ENCODE assay signal across 17 cellular contexts in genomic region chr6:104953410-104953953, GRCh38. TPM values are rescaled to one million over a fixed set of nuclear protein-coding genes. Genes with fewer than 3 reads are reported as not detected.
DNase-seq lines count a peak whose midpoint lies in the region; ATAC-seq and TF ChIP-seq lines count a peak whose summit lies in the region.
"Had no signal": no experiment of that assay in that cellular context is flagged by ENCODE, and none has a peak within 500 bp of the region (broad histone marks: within the 10 kb centered on the region; RNA-seq: fewer than 3 reads in every experiment).

No MANE protein-coding gene starts in this region.

- WGBS in H9 (ENCODE audit: extremely low coverage, insufficient read length, low lambda C conversion rate): no CpG with 5 or more reads among the region's 20 CpGs
- WGBS in stomach, 5 donors: 4 to 10% (median 8%) methylated on average over 20 of the region's 20 CpGs

- H3K4me1 ChIP-seq in H9 (ENCODE audit: insufficient read depth, low read length) (peaks cover 2% of the 10 kb centered on the region; the same call in 1 of the 2 replicates), neuron (ENCODE audit: insufficient read depth, low read length) (peaks cover 45% of the 10 kb centered on the region), stomach (peaks cover 0 to 10% (median 4%) of the 10 kb centered on the region in 4 donors)

- H3K14ac ChIP-seq in H9 (ENCODE audit: insufficient read depth, low read length): peak overlapping the region; percentile 99; the same call in 1 of the 2 replicates

- peak overlapping the region; percentile 87 for H4K5ac ChIP-seq in H9 (ENCODE audit: insufficient read length, low read depth, low read length)

- H3K4me1 Mint-ChIP-seq in H9 (peaks cover 57 to 64% of the 10 kb centered on the region in 2 experiments), glutamatergic neuron (ENCODE audit: low read depth, unreplicated experiment) (peaks cover 37% of the 10 kb centered on the region)

- H3K27ac ChIP-seq in H9 (ENCODE audit: insufficient read length, low read depth, low read length) (peak overlapping the region; percentile 99), stomach (no peak overlapping the region)
- H3K27ac ChIP-seq: left ventricle myocardium inferior, sigmoid colon had no signal

- intact Hi-C loops in stomach (cut with DNase I; ENCODE audit: low total_unique reads): no loop called here

- H3K4me2 ChIP-seq in H9 (ENCODE audit: insufficient read depth, insufficient read length, low read length): peak overlapping the region; percentile 97

- H4K8ac ChIP-seq in H9 (replicated peaks; ENCODE audit: insufficient read length, low read depth, low read length): peak overlapping the region; percentile 77

- no peak for TF ChIP-seq POLR2A in stomach (IDR thresholded peaks at IDR 0.05)

- no peak for TF ChIP-seq EP300 in stomach (IDR thresholded peaks at IDR 0.05)

- peaks cover 25% of the 10 kb centered on the region for H3K23me2 ChIP-seq in H9 (ENCODE audit: insufficient read length, low read depth, low read length, poor library complexity, severe bottlenecking)

- H3K4me3 Mint-ChIP-seq in H9 (peak overlapping the region; percentile 75 to 83), glutamatergic neuron (ENCODE audit: unreplicated experiment) (peak overlapping the region; percentile 91)
- H3K4me3 Mint-ChIP-seq: activated CD8-positive, alpha-beta T cell treated with anti-CD3 and anti-CD28 coated beads for 36 hours; effector memory CD8-positive, alpha-beta T cell had no signal

- H3K27me3 ChIP-seq in H9 (ENCODE audit: insufficient read depth, low read length) (no peaks in the 10 kb centered on the region), neuron (ENCODE audit: insufficient read depth, low read length) (no peaks in the 10 kb centered on the region), stomach (peaks cover 18 to 100% (median 67%) of the 10 kb centered on the region in 3 donors)

- H2BK5ac ChIP-seq in H9 (ENCODE audit: insufficient read length, low read length): peak overlapping the region; percentile 82

- no peaks in the 10 kb centered on the region for H3K9me3 ChIP-seq in H9 (ENCODE audit: control insufficient read depth, low read depth, low read length)
- H3K9me3 ChIP-seq in neuron (ENCODE audit: low read length): no peaks in the 10 kb centered on the region
- peaks cover 0 to 14% (median 6%) of the 10 kb centered on the region in 4 donors for H3K9me3 ChIP-seq in stomach
- H3K9me3 ChIP-seq: left ventricle myocardium inferior, sigmoid colon had no signal

- no peaks in the 10 kb centered on the region for H3K36me3 ChIP-seq in neuron (ENCODE audit: insufficient read depth, low read length)
- no peaks in the 10 kb centered on the region for H3K36me3 ChIP-seq in stomach
- H3K36me3 ChIP-seq: left ventricle myocardium inferior, sigmoid colon had no signal

- no peak overlapping the region for H2BK20ac ChIP-seq in H9 (ENCODE audit: low read depth, low read length, poor library complexity, severe bottlenecking)

- no peaks in the 10 kb centered on the region; the same call in 1 of the 2 replicates for H3K27me3 Mint-ChIP-seq in H9 (ENCODE audit: low read depth)
- H3K27me3 Mint-ChIP-seq in glutamatergic neuron (ENCODE audit: unreplicated experiment): peaks cover 13% of the 10 kb centered on the region

- peak overlapping the region; percentile 71 for H3K56ac ChIP-seq in H9 (ENCODE audit: insufficient read length, low read depth, low read length)

- no peaks in the 10 kb centered on the region for H3K79me1 ChIP-seq in H9 (ENCODE audit: insufficient read depth, low read depth, low read length, poor library complexity, severe bottlenecking)

- H3K36me3 Mint-ChIP-seq in H9 (ENCODE audit: insufficient read depth in 1 of 3, low read depth in 3 of 3) (peaks cover 0 to 3% (median under 1%) of the 10 kb centered on the region in 3 experiments; a peak in 3 of 7 replicates), glutamatergic neuron (ENCODE audit: unreplicated experiment) (no peaks in the 10 kb centered on the region)

- H2BK15ac ChIP-seq in H9 (ENCODE audit: low read depth, low read length): no peak overlapping the region

- peak overlapping the region; percentile 49 for H3K23ac ChIP-seq in H9 (ENCODE audit: insufficient read length, low read depth, low read length)

- peak overlapping the region; percentile 70 for H3T11ph ChIP-seq in H9 (ENCODE audit: low read length)

- peak overlapping the region; percentile 100 for H3K18ac ChIP-seq in H9 (ENCODE audit: insufficient read length, low read depth, low read length)

- H4K20me1 ChIP-seq in H9 (ENCODE audit: control insufficient read depth, insufficient read depth, insufficient read length): no peaks in the 10 kb centered on the region

- no peak for TF ChIP-seq CTCF in H9 (conservative IDR thresholded peaks at IDR 0.05)
- no peak for TF ChIP-seq CTCF in glutamatergic neuron (IDR thresholded peaks at IDR 0.05; ENCODE audit: partially characterized antibody, unreplicated experiment)
- TF ChIP-seq CTCF in stomach (IDR thresholded peaks at IDR 0.05): no peak

- peak overlapping the region; percentile 97 for H4K91ac ChIP-seq in H9 (ENCODE audit: insufficient read length, low read depth, low read length)

- H3K79me2 ChIP-seq in H9 (ENCODE audit: insufficient read depth, low read length): no peaks in the 10 kb centered on the region

- peak overlapping the region; percentile 96 for H3K9ac ChIP-seq in H9 (ENCODE audit: extremely low read depth, insufficient read length, low read length)

- H2AFZ ChIP-seq in H9 (ENCODE audit: low read length): no peak overlapping the region
- H2AFZ ChIP-seq in neuron (ENCODE audit: low read depth, low read length): peak overlapping the region; percentile 69

- no peak for ATAC-seq in HG03045 (IDR thresholded peaks at IDR 0.05; ENCODE audit: unreplicated experiment)
- ATAC-seq: activated CD8-positive, alpha-beta T cell treated with anti-CD3 and anti-CD28 coated beads for 36 hours; effector memory CD8-positive, alpha-beta T cell had no signal

- H3K4ac ChIP-seq in H9 (ENCODE audit: low read depth, low read length): peak overlapping the region; percentile 99

- peak; percentile 91 for DNase-seq in H9
- peak; percentile 52 for DNase-seq in NCI-H446 treated with DMSO at 0.1 percent for 48 hours (lab: John Stamatoyannopoulos, UW)
- DNase-seq in glutamatergic neuron: peak; percentile 80
- DNase-seq in stomach: no peak
- DNase-seq in HCEC 1CT: no peak
- DNase-seq: activated CD8-positive, alpha-beta T cell treated with anti-CD3 and anti-CD28 coated beads for 36 hours; activated effector memory CD4-positive, alpha-beta T cell treated with Interleukin-2 at 50 U/mL for 16 hours; C1 segment of cervical spinal cord; effector memory CD8-positive, alpha-beta T cell; left ventricle myocardium inferior; naive B cell; NCI-H187; sigmoid colon; T-helper 9 cell had no signal

- H3K9me3 Mint-ChIP-seq in H9: no peaks in the 10 kb centered on the region; a peak in 2 of 5 replicates
- peaks cover 23% of the 10 kb centered on the region for H3K9me3 Mint-ChIP-seq in glutamatergic neuron (ENCODE audit: unreplicated experiment)

- H3K4me3 ChIP-seq in neuron (ENCODE audit: low read length) (peak overlapping the region; percentile 49), stomach (no peak overlapping the region)
- H3K4me3 ChIP-seq: left ventricle myocardium inferior, sigmoid colon had no signal

- H3K27ac Mint-ChIP-seq in H9 (peak overlapping the region; percentile 99 to 100 (median 100)), glutamatergic neuron (ENCODE audit: unreplicated experiment) (peak overlapping the region; percentile 96)
- H3K27ac Mint-ChIP-seq: activated CD8-positive, alpha-beta T cell treated with anti-CD3 and anti-CD28 coated beads for 36 hours; effector memory CD8-positive, alpha-beta T cell had no signal

- H2AK5ac ChIP-seq in H9 (ENCODE audit: insufficient read length, low read length): peak overlapping the region; percentile 97

- peak overlapping the region; percentile 98 for H2BK120ac ChIP-seq in H9 (ENCODE audit: low read depth, low read length, poor library complexity, severe bottlenecking)

- H2BK12ac ChIP-seq in H9 (ENCODE audit: insufficient read length, low read depth, low read length): peak overlapping the region; percentile 93

RNA-seq across cellular contexts. Expression of gene LIN28B, which starts 3.4 kb away (rescaled TPM):
- total RNA-seq in H9 (2021) (109 and 110 TPM in 2 replicates), glutamatergic neuron (ENCODE audit: unreplicated experiment) (105 TPM), stomach (not detected)
- polyA plus RNA-seq in stomach: not detected
- total RNA-seq: activated CD8-positive, alpha-beta T cell treated with anti-CD3 and anti-CD28 coated beads for 36 hours; left ventricle myocardium inferior; LHCN-M2; sigmoid colon had no signal
- polyA plus RNA-seq: sigmoid colon had no signal

Comparison
In these comparisons a context has a peak if more than half of its experiments do, and no peak if none do; other contexts are left out.
1. DNase-seq: peak in H9 (single experiment), NCI-H446 treated with DMSO at 0.1 percent for 48 hours (single experiment) and glutamatergic neuron (single experiment); none in stomach (single experiment) and HCEC 1CT (single experiment).
2. RNA of gene LIN28B, which starts 3.4 kb away (total RNA-seq): 109 to 110 TPM in H9 and 105 TPM in glutamatergic neuron (single experiment); not detected in stomach; every median in the first group is over 100 times any median in the second.